In genomic region chr17:43547189-43547550, GRCh38 we compare ENCODE assay signal across 13 cellular contexts. TPM values are rescaled to one million over a fixed set of nuclear protein-coding genes. Genes with fewer than 3 reads are reported as not detected.
DNase-seq lines count a peak whose midpoint lies in the region; TF ChIP-seq lines count a peak whose summit lies in the region.
"Had no signal": no experiment of that assay in that cellular context is flagged by ENCODE, and none has a peak within 500 bp of the region (broad histone marks: within the 10 kb centered on the region; RNA-seq: fewer than 3 reads in every experiment).

No MANE protein-coding gene starts in this region.

- no peak overlapping the region for H3K27ac Mint-ChIP-seq in activated CD4-positive, alpha-beta T cell treated with anti-CD3 and anti-CD28 coated beads, Interleukin-2, amount 10 ng/mL, durations not matched to agents 7 days and 5 days
- no peak overlapping the region for H3K27ac Mint-ChIP-seq in dendritic cell treated with granulocyte-macrophage colony-stimulating factor and Interleukin-4, amounts not matched to agents 40 ng/mL and 50 ng/mL, for 4 days
- H3K27ac Mint-ChIP-seq in neural crest cell (ENCODE audit: unreplicated experiment), result no peak overlapping the region

- H3K9ac ChIP-seq in OCI-LY1 (ENCODE audit: low read length), result no peak overlapping the region

- POLR2A ChIA-PET in activated CD4-positive, alpha-beta T cell treated with anti-CD3 and anti-CD28 coated beads, Interleukin-2, amount 10 ng/mL, durations not matched to agents 7 days and 5 days (lab: Charles Lee), result no interaction called here

- no peaks in the 10 kb centered on the region for H3K9me3 Mint-ChIP-seq in activated CD4-positive, alpha-beta T cell treated with anti-CD3 and anti-CD28 coated beads, Interleukin-2, amount 10 ng/mL, durations not matched to agents 7 days and 5 days
- H3K9me3 Mint-ChIP-seq in dendritic cell treated with granulocyte-macrophage colony-stimulating factor and Interleukin-4, amounts not matched to agents 40 ng/mL and 50 ng/mL, for 4 days, result no peaks in the 10 kb centered on the region
- H3K9me3 Mint-ChIP-seq in neural crest cell, result no peaks in the 10 kb centered on the region

- intact Hi-C loops in dendritic cell treated with granulocyte-macrophage colony-stimulating factor and Interleukin-4, amounts not matched to agents 40 ng/mL and 50 ng/mL, for 4 days (cut with micrococcal nuclease), result no loop called here

- no peaks in the 10 kb centered on the region for H3K79me2 ChIP-seq in OCI-LY1 (ENCODE audit: insufficient read depth, low read length)
- H3K79me2 ChIP-seq: hepatocyte had no signal

- no peaks in the 10 kb centered on the region for H3F3A ChIP-seq in OCI-LY1 (ENCODE audit: insufficient read depth, low read length)

- H3K4me3 ChIP-seq in OCI-LY1 (ENCODE audit: low read depth, low read length, poor library complexity, severe bottlenecking), result no peak overlapping the region

- H3K27me3 ChIP-seq in OCI-LY1 (ENCODE audit: insufficient read depth, low read length), result peaks cover 16% of the 10 kb centered on the region

- H3K27ac ChIP-seq in OCI-LY1 (ENCODE audit: low read depth, low read length, poor library complexity, severe bottlenecking), result no peak overlapping the region
- H3K27ac ChIP-seq: hepatocyte, upper lobe of right lung had no signal

- no peaks in the 10 kb centered on the region for H3K9me2 ChIP-seq in OCI-LY1 (ENCODE audit: low read depth, low read length)

- peaks cover 16% of the 10 kb centered on the region for H3K4me1 Mint-ChIP-seq in activated CD4-positive, alpha-beta T cell treated with anti-CD3 and anti-CD28 coated beads, Interleukin-2, amount 10 ng/mL, durations not matched to agents 7 days and 5 days
- peaks cover 33% of the 10 kb centered on the region for H3K4me1 Mint-ChIP-seq in dendritic cell treated with granulocyte-macrophage colony-stimulating factor and Interleukin-4, amounts not matched to agents 40 ng/mL and 50 ng/mL, for 4 days (ENCODE audit: low read depth)
- H3K4me1 Mint-ChIP-seq in neural crest cell, result peaks cover 63% of the 10 kb centered on the region

- H3K4me3 Mint-ChIP-seq in activated CD4-positive, alpha-beta T cell treated with anti-CD3 and anti-CD28 coated beads, Interleukin-2, amount 10 ng/mL, durations not matched to agents 7 days and 5 days, result peak overlapping the region; percentile 74
- peak overlapping the region; percentile 72 for H3K4me3 Mint-ChIP-seq in dendritic cell treated with granulocyte-macrophage colony-stimulating factor and Interleukin-4, amounts not matched to agents 40 ng/mL and 50 ng/mL, for 4 days
- peak overlapping the region; percentile 94 for H3K4me3 Mint-ChIP-seq in neural crest cell

- H3K36me3 Mint-ChIP-seq in activated CD4-positive, alpha-beta T cell treated with anti-CD3 and anti-CD28 coated beads, Interleukin-2, amount 10 ng/mL, durations not matched to agents 7 days and 5 days (ENCODE audit: low read depth), result no peaks in the 10 kb centered on the region
- H3K36me3 Mint-ChIP-seq in dendritic cell treated with granulocyte-macrophage colony-stimulating factor and Interleukin-4, amounts not matched to agents 40 ng/mL and 50 ng/mL, for 4 days (ENCODE audit: low read depth), result no peaks in the 10 kb centered on the region
- no peaks in the 10 kb centered on the region for H3K36me3 Mint-ChIP-seq in neural crest cell (ENCODE audit: low read depth)

- no peak overlapping the region for H2AFZ ChIP-seq in OCI-LY1 (ENCODE audit: low read length)
- H2AFZ ChIP-seq: hepatocyte had no signal

- no peak for DNase-seq in activated CD4-positive, alpha-beta T cell treated with anti-CD3 and anti-CD28 coated beads, Interleukin-2, amount 10 ng/mL, durations not matched to agents 7 days and 5 days
- no peak for DNase-seq in activated CD4-positive, alpha-beta T cell treated with anti-CD3 and anti-CD28 coated beads, Interleukin-2, amount 50 U/mL, for 1 hour
- DNase-seq in neural crest cell (ENCODE audit: low read depth, low spot score) (no peak), germinal center (ENCODE audit: low spot score) (no peak)
- no peak for DNase-seq in activated CD4-positive, CD25-positive, alpha-beta regulatory T cell treated with anti-CD3 and anti-CD28 coated beads, Interleukin-2, amount 50 U/mL, for 72 hours
- DNase-seq in effector CD4-positive, alpha-beta T cell, result no peak
- DNase-seq: activated CD4-positive, CD25-positive, alpha-beta regulatory T cell; EL; midbrain; upper lobe of right lung had no signal

- no peaks in the 10 kb centered on the region for H3K9me3 ChIP-seq in OCI-LY1 (ENCODE audit: low read length)
- H3K9me3 ChIP-seq: upper lobe of right lung had no signal

- H3K4me2 ChIP-seq in OCI-LY1 (ENCODE audit: low read length), result peak overlapping the region; percentile 84; the same call in 1 of the 2 replicates

- CTCF ChIA-PET in activated CD4-positive, alpha-beta T cell treated with anti-CD3 and anti-CD28 coated beads, Interleukin-2, amount 10 ng/mL, durations not matched to agents 7 days and 5 days (lab: Charles Lee), result interaction anchor here (0.9 to 2.8 kb wide), 4 partner anchors 12 to 127 kb away, joined by 3 to 11 read pairs (median 4); partner anchors contain the start of gene DHX8

- TF ChIP-seq CTCF in OCI-LY1 (IDR thresholded peaks at IDR 0.05; ENCODE audit: low read length), result no peak
- no peak for TF ChIP-seq CTCF in neural crest cell (conservative IDR thresholded peaks at IDR 0.05)

- H3K27me3 Mint-ChIP-seq in activated CD4-positive, alpha-beta T cell treated with anti-CD3 and anti-CD28 coated beads, Interleukin-2, amount 10 ng/mL, durations not matched to agents 7 days and 5 days, result peaks cover 62% of the 10 kb centered on the region
- H3K27me3 Mint-ChIP-seq in dendritic cell treated with granulocyte-macrophage colony-stimulating factor and Interleukin-4, amounts not matched to agents 40 ng/mL and 50 ng/mL, for 4 days, result peaks cover 89% of the 10 kb centered on the region
- peaks cover 10% of the 10 kb centered on the region for H3K27me3 Mint-ChIP-seq in neural crest cell (ENCODE audit: low read depth)

- peaks cover 13% of the 10 kb centered on the region for H3K4me1 ChIP-seq in OCI-LY1 (ENCODE audit: insufficient read depth, low read length, severe bottlenecking)

- no peaks in the 10 kb centered on the region for H3K36me3 ChIP-seq in OCI-LY1 (ENCODE audit: insufficient read depth, low read length)
- H3K36me3 ChIP-seq: upper lobe of right lung had no signal

- H4K20me1 ChIP-seq in OCI-LY1 (ENCODE audit: insufficient read depth, low read length), result no peaks in the 10 kb centered on the region

RNA-seq across cellular contexts. Expression of gene ETV4, which starts 1.0 kb away (rescaled TPM):
- under 1 TPM in 1 of 2 experiments, not detected in 1; 0.12 TPM for total RNA-seq in activated CD4-positive, alpha-beta T cell treated with anti-CD3 and anti-CD28 coated beads, Interleukin-2, amount 10 ng/mL, durations not matched to agents 7 days and 5 days
- total RNA-seq in neural crest cell, result 55.0 and 59.6 TPM in 2 replicates

Comparison
In these comparisons a context has a peak if more than half of its experiments do, and no peak if none do; other contexts are left out.
1. RNA of gene ETV4, which starts 1.0 kb away (total RNA-seq): 55.0 to 59.6 TPM in neural crest cell; 0.12 TPM in activated CD4-positive, alpha-beta T cell treated with anti-CD3 and anti-CD28 coated beads, Interleukin-2, amount 10 ng/mL, durations not matched to agents 7 days and 5 days; every median in the first group is over 10 times any median in the second.
2. Peak in every context shown above with its lines, with median percentiles within 50 percentile points of each other: H3K4me3 Mint-ChIP-seq.